ENCODE assay signal across 11 cellular contexts in genomic region chr9:126612813-126613641, GRCh38. TPM values are rescaled to one million over a fixed set of nuclear protein-coding genes. Genes with fewer than 3 reads are reported as not detected.
DNase-seq lines count a peak whose midpoint lies in the region; ATAC-seq, FAIRE-seq and TF ChIP-seq lines count a peak whose summit lies in the region.
"Had no signal": no experiment of that assay in that cellular context is flagged by ENCODE, and none has a peak within 500 bp of the region (broad histone marks: within the 10 kb centered on the region; RNA-seq: fewer than 3 reads in every experiment).

No MANE protein-coding gene starts in this region.

- no peak overlapping the region for H2AFZ ChIP-seq in astrocyte (ENCODE audit: low read depth, low read length)

- no peaks in the 10 kb centered on the region for H3K9me3 ChIP-seq in astrocyte (ENCODE audit: insufficient read depth, low read depth, low read length)
- H3K9me3 ChIP-seq in upper lobe of right lung, result no peaks in the 10 kb centered on the region
- H3K9me3 ChIP-seq: adrenal gland had no signal

- no peak for FAIRE-seq in astrocyte (lab: Jason Lieb, UNC)

- DNase-seq in activated naive CD4-positive, alpha-beta T cell treated with anti-CD3 and anti-CD28 coated beads, Interleukin-2, amount 50 U/mL, for 16 hours, result no peak
- DNase-seq in astrocyte (ENCODE audit: low read depth) (no peak), memory B cell (ENCODE audit: low spot score in 2 of 2) (no peak), upper lobe of right lung (peak; percentile 64), amygdala (lab: John Stamatoyannopoulos, UW) (no peak), epidermal melanocyte (ENCODE audit: insufficient read length, low spot score) (no peak)

- H3K27me3 ChIP-seq in astrocyte (ENCODE audit: insufficient read depth, low read length) (peaks cover 82% of the 10 kb centered on the region), upper lobe of right lung (peaks cover 89% of the 10 kb centered on the region)

- H3K36me3 Mint-ChIP-seq in activated naive CD4-positive, alpha-beta T cell treated with anti-CD3 and anti-CD28 coated beads, Interleukin-2, amount 50 U/mL, for 24 hours, result no peaks in the 10 kb centered on the region
- H3K36me3 Mint-ChIP-seq in astrocyte (ENCODE audit: low read depth, unreplicated experiment) (no peaks in the 10 kb centered on the region), memory B cell (no peaks in the 10 kb centered on the region)

- H3K27me3 Mint-ChIP-seq in activated naive CD4-positive, alpha-beta T cell treated with anti-CD3 and anti-CD28 coated beads, Interleukin-2, amount 50 U/mL, for 24 hours, result peaks cover 34% of the 10 kb centered on the region
- peaks cover 64% of the 10 kb centered on the region for H3K27me3 Mint-ChIP-seq in astrocyte (ENCODE audit: low read depth, unreplicated experiment)
- peaks cover 22% of the 10 kb centered on the region for H3K27me3 Mint-ChIP-seq in memory B cell

- H3K9me3 Mint-ChIP-seq in activated naive CD4-positive, alpha-beta T cell treated with anti-CD3 and anti-CD28 coated beads, Interleukin-2, amount 50 U/mL, for 24 hours, result no peaks in the 10 kb centered on the region
- H3K9me3 Mint-ChIP-seq in astrocyte (ENCODE audit: unreplicated experiment), result peaks cover 5% of the 10 kb centered on the region
- no peaks in the 10 kb centered on the region for H3K9me3 Mint-ChIP-seq in memory B cell

- intact Hi-C loops in upper lobe of right lung (cut with DNase I), result no loop called here

- H3K4me2 ChIP-seq in astrocyte (ENCODE audit: low read length), result no peak overlapping the region

- peak overlapping the region; percentile 74 for H3K4me3 Mint-ChIP-seq in activated naive CD4-positive, alpha-beta T cell treated with anti-CD3 and anti-CD28 coated beads, Interleukin-2, amount 50 U/mL, for 24 hours
- H3K4me3 Mint-ChIP-seq in astrocyte (ENCODE audit: unreplicated experiment) (no peak overlapping the region), memory B cell (peak overlapping the region; percentile 77)

- H3K4me1 Mint-ChIP-seq in activated naive CD4-positive, alpha-beta T cell treated with anti-CD3 and anti-CD28 coated beads, Interleukin-2, amount 50 U/mL, for 24 hours, result peaks cover 22% of the 10 kb centered on the region
- H3K4me1 Mint-ChIP-seq in astrocyte (ENCODE audit: low read depth, unreplicated experiment) (no peaks in the 10 kb centered on the region), memory B cell (peaks cover 22% of the 10 kb centered on the region)

- H4K20me1 ChIP-seq in astrocyte (ENCODE audit: insufficient read depth, low read length), result peaks cover 25% of the 10 kb centered on the region

- H3K36me3 ChIP-seq in astrocyte (ENCODE audit: insufficient read depth, low read length) (no peaks in the 10 kb centered on the region), upper lobe of right lung (no peaks in the 10 kb centered on the region)
- H3K36me3 ChIP-seq: adrenal gland had no signal

- peaks cover 2% of the 10 kb centered on the region for H3K4me1 ChIP-seq in astrocyte (ENCODE audit: insufficient read depth, low read length)
- H3K4me1 ChIP-seq in upper lobe of right lung, result peaks cover 26% of the 10 kb centered on the region

- no peak overlapping the region for H3K27ac Mint-ChIP-seq in activated naive CD4-positive, alpha-beta T cell treated with anti-CD3 and anti-CD28 coated beads, Interleukin-2, amount 50 U/mL, for 24 hours
- H3K27ac Mint-ChIP-seq in astrocyte (ENCODE audit: unreplicated experiment) (peak overlapping the region; percentile 93), memory B cell (no peak overlapping the region)

- no peak for ATAC-seq in memory B cell (ENCODE audit: low read depth)
- no peak for ATAC-seq in upper lobe of right lung
- no peak for ATAC-seq in HG03045 (IDR thresholded peaks at IDR 0.05; ENCODE audit: unreplicated experiment)

- H3K27ac ChIP-seq in astrocyte (ENCODE audit: low read depth, low read length) (no peak overlapping the region), upper lobe of right lung (no peak overlapping the region)
- H3K27ac ChIP-seq: adrenal gland, KMS-11 had no signal

- no peak overlapping the region for H3K9ac ChIP-seq in astrocyte (ENCODE audit: low read length)
- H3K9ac ChIP-seq: KMS-11 had no signal

- no peak overlapping the region for H3K4me3 ChIP-seq in astrocyte (ENCODE audit: insufficient read depth, low read depth, low read length)
- H3K4me3 ChIP-seq in upper lobe of right lung, result peak overlapping the region; percentile 14

- H3K79me2 ChIP-seq in astrocyte (ENCODE audit: insufficient read depth, low read length), result no peaks in the 10 kb centered on the region

- TF ChIP-seq CTCF in astrocyte (IDR thresholded peaks at IDR 0.05; ENCODE audit: insufficient read depth, low read depth, low read length), result no peak
- no peak for TF ChIP-seq CTCF in upper lobe of right lung (IDR thresholded peaks at IDR 0.05)

RNA-seq across cellular contexts. Expression of gene LMX1B, which starts 0.7 kb away (rescaled TPM):
- 0.07 and 0.45 TPM in 2 replicates for total RNA-seq in astrocyte
- 0.14 TPM for total RNA-seq in upper lobe of right lung
- total RNA-seq: liver had no signal
